16 cellular contexts compared by ENCODE assay signal in genomic region chr1:38541223-38541622, GRCh38.
"Had no signal": no experiment of that assay in that cellular context is flagged by ENCODE, and none has a peak within 500 bp of the region (broad histone marks: within the 10 kb centered on the region; RNA-seq: fewer than 3 reads in every experiment).

No MANE protein-coding gene starts in this region.

- H3K4me1 ChIP-seq: adrenal gland, body of pancreas, left lung, psoas muscle, suprapubic skin had no signal

- H3K36me3 ChIP-seq: adrenal gland, left lung, suprapubic skin had no signal

- H3K27ac ChIP-seq: adrenal gland, body of pancreas, left lung, psoas muscle, suprapubic skin had no signal

- H3K27me3 ChIP-seq: body of pancreas, suprapubic skin had no signal

- H3K9me3 ChIP-seq: adrenal gland, body of pancreas, left lung, psoas muscle, suprapubic skin had no signal

- FAIRE-seq: TTC549 had no signal

- DNase-seq: activated CD4-positive, alpha-beta T cell treated with anti-CD3 and anti-CD28 coated beads, Interleukin-2, amount 10 ng/mL, durations not matched to agents 7 days and 5 days; activated CD4-positive, CD25-positive, alpha-beta regulatory T cell; activated CD8-positive, alpha-beta memory T cell treated with anti-CD3 and anti-CD28 coated beads for 24 hours; activated naive CD4-positive, alpha-beta T cell treated with anti-CD3 and anti-CD28 coated beads, Interleukin-2, amount 10 ng/mL, durations not matched to agents 7 days and 5 days; adrenal gland; body of pancreas; erythroblast; left lung; natural killer cell; nucleus accumbens; psoas muscle; stimulated activated CD4-positive, alpha-beta T cell treated with anti-CD3 and anti-CD28 coated beads, Interleukin-4, amount 100 ng/mL, for 1 hour; stimulated activated CD8-positive, alpha-beta memory T cell treated with anti-CD3 and anti-CD28 coated beads, Interleukin-4, amount 100 ng/mL, for 48 hours; stimulated activated naive CD8-positive, alpha-beta T cell treated with anti-CD3 and anti-CD28 coated beads, Interleukin-15, Interleukin-2, amounts not matched to agents 100 U/mL and 50 U/mL, for 24 hours had no signal

- H3K4me3 ChIP-seq: adrenal gland, body of pancreas, left lung, psoas muscle, suprapubic skin had no signal

- ATAC-seq: body of pancreas; left lung; natural killer cell; psoas muscle; stimulated activated naive CD8-positive, alpha-beta T cell treated with anti-CD3 and anti-CD28 coated beads, Interleukin-15, Interleukin-2, amounts not matched to agents 100 U/mL and 50 U/mL, for 24 hours had no signal
